ENCODE assay signal across 9 cellular contexts in the genomic region with DNA sequence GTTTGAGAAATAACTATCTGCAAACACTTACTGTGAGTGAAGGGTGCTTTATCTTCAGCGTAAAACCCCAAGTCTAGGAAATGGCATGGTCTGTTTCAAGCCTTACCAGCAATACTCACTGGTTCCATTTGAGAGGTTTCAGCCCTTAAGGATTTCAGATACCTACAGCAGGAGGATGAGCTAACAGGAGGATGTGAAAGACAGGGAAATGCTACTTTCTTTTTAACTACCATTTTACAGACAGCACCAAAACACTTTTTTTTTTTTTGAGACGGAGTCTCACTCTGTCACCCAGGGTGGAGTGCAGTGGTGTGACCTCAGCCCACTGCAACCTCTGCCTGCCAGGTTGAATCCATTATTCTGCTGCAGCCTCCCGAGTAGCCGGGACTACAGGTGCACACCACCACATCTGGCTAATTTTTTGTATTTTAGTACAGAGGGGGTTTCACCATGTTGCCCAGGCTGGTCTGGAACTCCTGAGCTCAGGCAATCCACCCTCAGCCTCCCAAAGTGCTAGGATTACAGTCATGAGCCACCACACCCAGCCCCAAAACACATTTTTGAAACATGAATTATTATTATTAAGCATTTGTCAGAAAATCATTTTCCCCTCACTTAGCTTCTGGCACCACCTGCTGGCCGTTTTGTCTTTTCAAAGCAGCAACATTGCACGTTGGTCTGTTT. TPM values are rescaled to one million over a fixed set of nuclear protein-coding genes. Genes with fewer than 3 reads are reported as not detected.
DNase-seq lines count a peak whose midpoint lies in the region; ATAC-seq lines count a peak whose summit lies in the region.
"Had no signal": no experiment of that assay in that cellular context is flagged by ENCODE, and none has a peak within 500 bp of the region (broad histone marks: within the 10 kb centered on the region; RNA-seq: fewer than 3 reads in every experiment).

No MANE protein-coding gene starts in this region.

- H3K23ac ChIP-seq in mesenchymal stem cell (ENCODE audit: low read length in 2 of 2) = no peak overlapping the region

- peaks cover 3% of the 10 kb centered on the region for H3K9me3 Mint-ChIP-seq in activated CD4-positive, alpha-beta T cell treated with anti-CD3 and anti-CD28 coated beads, Interleukin-2, amount 10 ng/mL, durations not matched to agents 24 days and 14 days

- no peak overlapping the region for H3K27ac ChIP-seq in mesenchymal stem cell (ENCODE audit: low read length, poor library complexity, severe bottlenecking)

- intact Hi-C loops in activated CD4-positive, alpha-beta T cell treated with anti-CD3 and anti-CD28 coated beads, Interleukin-2, amount 10 ng/mL, durations not matched to agents 24 days and 14 days (cut with micrococcal nuclease) = loop anchor here (1.0 to 10.0 kb wide), 5 partner anchors 14 to 343 kb away; partner anchors contain the start of genes PITPNM2 and VPS37B

- no peaks in the 10 kb centered on the region for H3K9me3 ChIP-seq in mesenchymal stem cell (ENCODE audit: control insufficient read depth, low read length)

- no peak overlapping the region for H2AFZ ChIP-seq in mesenchymal stem cell (ENCODE audit: low read depth, low read length)

- H2AK5ac ChIP-seq in mesenchymal stem cell (ENCODE audit: low read length, severe bottlenecking) = no peak overlapping the region

- H2BK5ac ChIP-seq in mesenchymal stem cell (ENCODE audit: low read depth, low read length, poor library complexity, severe bottlenecking) = no peak overlapping the region

- peaks cover 42% of the 10 kb centered on the region for H3K36me3 Mint-ChIP-seq in activated CD4-positive, alpha-beta T cell treated with anti-CD3 and anti-CD28 coated beads, Interleukin-2, amount 10 ng/mL, durations not matched to agents 24 days and 14 days (ENCODE audit: low read depth)

- H2BK15ac ChIP-seq in mesenchymal stem cell (ENCODE audit: low read depth, poor library complexity, severe bottlenecking) = no peak overlapping the region

- H3K4me2 ChIP-seq in mesenchymal stem cell (ENCODE audit: low read length, poor library complexity, severe bottlenecking) = no peak overlapping the region

- DNase-seq in NCI-H2081 (lab: John Stamatoyannopoulos, UW) (peak; percentile 24 to 35), NCI-H2081 treated with DMSO at 0.1 percent for 48 hours (lab: John Stamatoyannopoulos, UW) (no peak), NCI-H2171 treated with DMSO at 0.1 percent for 48 hours (lab: John Stamatoyannopoulos, UW) (peak; percentile 47), dermis blood vessel endothelial cell (peak; percentile 88), mesenchymal stem cell (peak; percentile 68)
- peak; percentile 90 for DNase-seq in activated CD4-positive, alpha-beta T cell treated with anti-CD3 and anti-CD28 coated beads, Interleukin-2, amount 10 ng/mL, durations not matched to agents 24 days and 14 days
- DNase-seq in stimulated activated CD8-positive, alpha-beta memory T cell treated with anti-CD3 and anti-CD28 coated beads, Interleukin-2, amount 100 ng/mL, for 48 hours (ENCODE audit: low read depth in 2 of 2) = peak; percentile 42 to 58

- H3K9ac ChIP-seq in mesenchymal stem cell (ENCODE audit: low read length) = peak overlapping the region; percentile 9

- no peak overlapping the region for H3K4ac ChIP-seq in mesenchymal stem cell (ENCODE audit: low read depth in 1 of 2, low read length in 2 of 2)

- H2BK120ac ChIP-seq in mesenchymal stem cell (ENCODE audit: low read depth, low read length) = no peak overlapping the region

- peaks cover 3% of the 10 kb centered on the region for H3K27me3 Mint-ChIP-seq in activated CD4-positive, alpha-beta T cell treated with anti-CD3 and anti-CD28 coated beads, Interleukin-2, amount 10 ng/mL, durations not matched to agents 24 days and 14 days

- H3K27me3 ChIP-seq in mesenchymal stem cell (ENCODE audit: control insufficient read depth in 1 of 2, insufficient read depth in 1 of 2, low read length in 2 of 2) = no peaks in the 10 kb centered on the region

- H3K4me1 ChIP-seq in mesenchymal stem cell (ENCODE audit: control insufficient read depth, insufficient read depth, low read depth, low read length) = peaks cover 8% of the 10 kb centered on the region

- no peak overlapping the region for H2BK12ac ChIP-seq in mesenchymal stem cell (ENCODE audit: low read length in 2 of 2)

- no peak for ATAC-seq in HG03439 (IDR thresholded peaks at IDR 0.05; ENCODE audit: unreplicated experiment)
- ATAC-seq: left colon had no signal

- no peak overlapping the region for H4K8ac ChIP-seq in mesenchymal stem cell (ENCODE audit: low read length)

- H3K27ac Mint-ChIP-seq in activated CD4-positive, alpha-beta T cell treated with anti-CD3 and anti-CD28 coated beads, Interleukin-2, amount 10 ng/mL, durations not matched to agents 24 days and 14 days = peak overlapping the region; percentile 80

- peaks cover 16 to 18% of the 10 kb centered on the region in 2 experiments for H3K36me3 ChIP-seq in mesenchymal stem cell (ENCODE audit: control insufficient read depth in 1 of 2, insufficient read depth in 2 of 2, low read depth in 1 of 2, low read length in 2 of 2)

- peak overlapping the region; percentile 68 for H3K4me3 Mint-ChIP-seq in activated CD4-positive, alpha-beta T cell treated with anti-CD3 and anti-CD28 coated beads, Interleukin-2, amount 10 ng/mL, durations not matched to agents 24 days and 14 days

- no peak overlapping the region for H3K14ac ChIP-seq in mesenchymal stem cell (ENCODE audit: low read length in 2 of 2)

- no peak overlapping the region for H3K18ac ChIP-seq in mesenchymal stem cell (ENCODE audit: low read depth in 1 of 2, low read length in 2 of 2)

- WGBS in mesenchymal stem cell = 63% methylated on average over 6 of the region's 6 CpGs

- H3K79me1 ChIP-seq in mesenchymal stem cell (replicated peaks; ENCODE audit: low read length, poor library complexity, severe bottlenecking) = peaks cover 22% of the 10 kb centered on the region

- H3K4me3 ChIP-seq in mesenchymal stem cell (ENCODE audit: insufficient read depth in 1 of 2, low read depth in 1 of 2, low read length in 2 of 2) = no peak overlapping the region

- H4K91ac ChIP-seq in mesenchymal stem cell (ENCODE audit: low read length) = no peak overlapping the region

- H3K4me1 Mint-ChIP-seq in activated CD4-positive, alpha-beta T cell treated with anti-CD3 and anti-CD28 coated beads, Interleukin-2, amount 10 ng/mL, durations not matched to agents 24 days and 14 days = peaks cover 39% of the 10 kb centered on the region

RNA-seq across cellular contexts. Expression of gene MTRFR, which starts 4.6 kb away (rescaled TPM):
- 30.3 and 30.5 TPM in 2 replicates for total RNA-seq in activated CD4-positive, alpha-beta T cell treated with anti-CD3 and anti-CD28 coated beads, Interleukin-2, amount 10 ng/mL, durations not matched to agents 24 days and 14 days
- total RNA-seq in dermis blood vessel endothelial cell = 7.4 and 10.2 TPM in 2 replicates
- polyA plus RNA-seq in mesenchymal stem cell (2013, experiment 1 of 2) = 11.6 TPM
- polyA plus RNA-seq in mesenchymal stem cell (2013, experiment 2 of 2) = 12.5 TPM

RNA-seq across cellular contexts. Expression of gene MPHOSPH9, which starts 4.8 kb away (rescaled TPM):
- 87.1 and 90.3 TPM in 2 replicates for total RNA-seq in activated CD4-positive, alpha-beta T cell treated with anti-CD3 and anti-CD28 coated beads, Interleukin-2, amount 10 ng/mL, durations not matched to agents 24 days and 14 days
- total RNA-seq in dermis blood vessel endothelial cell = 43.2 and 63.0 TPM in 2 replicates
- 10.9 TPM for polyA plus RNA-seq in mesenchymal stem cell (2013, experiment 1 of 2)
- 11.2 TPM for polyA plus RNA-seq in mesenchymal stem cell (2013, experiment 2 of 2)

RNA-seq across cellular contexts. Expression of gene CDK2AP1, which starts 33.9 kb away (rescaled TPM):
- 78.0 and 80.5 TPM in 2 replicates for total RNA-seq in activated CD4-positive, alpha-beta T cell treated with anti-CD3 and anti-CD28 coated beads, Interleukin-2, amount 10 ng/mL, durations not matched to agents 24 days and 14 days
- 286 and 322 TPM in 2 replicates for total RNA-seq in dermis blood vessel endothelial cell
- polyA plus RNA-seq in mesenchymal stem cell (2013, experiment 1 of 2) = 339 TPM
- polyA plus RNA-seq in mesenchymal stem cell (2013, experiment 2 of 2) = 346 TPM
